8 cellular contexts compared by ENCODE assay signal in genomic region chr7:40604601-40605438, GRCh38.
DNase-seq lines count a peak whose midpoint lies in the region; ATAC-seq and TF ChIP-seq lines count a peak whose summit lies in the region.

No MANE protein-coding gene starts in this region.

- no peaks in the 10 kb centered on the region for H3K27me3 ChIP-seq in left lung

- peak; percentile 1 for DNase-seq in stimulated activated CD4-positive, alpha-beta T cell treated with anti-CD3 and anti-CD28 coated beads, Interleukin-12 subunit alpha, Interleukin-12 subunit beta, amount 100 ng/mL, for 4 hours
- no peak for DNase-seq in stimulated activated CD4-positive, alpha-beta T cell treated with anti-CD3 and anti-CD28 coated beads, Interleukin-4, amount 100 ng/mL, for 24 hours
- DNase-seq in HFF-Myc (ENCODE audit: extremely low read depth, low read depth) (no peak), NCI-H1092 treated with DMSO at 0.1 percent for 48 hours (lab: John Stamatoyannopoulos, UW) (peak; percentile 3), cardiac fibroblast (ENCODE audit: low read depth in 2 of 2) (peak; percentile 76 to 77), left lung (peak; percentile 59 to 89), NCI-H1694 (lab: John Stamatoyannopoulos, UW) (no peak)
- peak; percentile 31 for DNase-seq in stimulated activated naive CD8-positive, alpha-beta T cell treated with anti-CD3 and anti-CD28 coated beads, Interleukin-15, amount 100 ng/mL, for 72 hours

- TF ChIP-seq CTCF in HFF-Myc (IDR thresholded peaks at IDR 0.05; ENCODE audit: low read depth, low read length, missing control alignments), result peak; percentile 38
- TF ChIP-seq CTCF in cardiac fibroblast (IDR thresholded peaks at IDR 0.05; ENCODE audit: low read depth, low read length), result peak; percentile 86
- TF ChIP-seq CTCF in left lung (IDR thresholded peaks at IDR 0.05), result peak; percentile 55 to 72

- peaks cover 35% of the 10 kb centered on the region for H3K27me3 Mint-ChIP-seq in stimulated activated naive CD8-positive, alpha-beta T cell treated with anti-CD3 and anti-CD28 coated beads, Interleukin-15, amount 100 ng/mL, for 72 hours

- no peaks in the 10 kb centered on the region for H3K36me3 ChIP-seq in left lung

- peaks cover 12% of the 10 kb centered on the region for H3K4me1 Mint-ChIP-seq in stimulated activated naive CD8-positive, alpha-beta T cell treated with anti-CD3 and anti-CD28 coated beads, Interleukin-15, amount 100 ng/mL, for 72 hours

- H3K4me1 ChIP-seq in left lung, result peaks cover 0 to 7% of the 10 kb centered on the region in 2 donors

- no peak overlapping the region for H3K27ac Mint-ChIP-seq in stimulated activated naive CD8-positive, alpha-beta T cell treated with anti-CD3 and anti-CD28 coated beads, Interleukin-15, amount 100 ng/mL, for 72 hours

- no peak overlapping the region for H3K27ac ChIP-seq in left lung

- intact Hi-C loops in left lung (cut with DNase I), result no loop called here

- no peaks in the 10 kb centered on the region for H3K9me3 ChIP-seq in left lung

- peak; percentile 94 for ATAC-seq in left lung
- peak; percentile 87 for ATAC-seq in stimulated activated naive CD8-positive, alpha-beta T cell treated with anti-CD3 and anti-CD28 coated beads, Interleukin-15, amount 100 ng/mL, for 72 hours

- no peaks in the 10 kb centered on the region for H3K9me3 Mint-ChIP-seq in stimulated activated naive CD8-positive, alpha-beta T cell treated with anti-CD3 and anti-CD28 coated beads, Interleukin-15, amount 100 ng/mL, for 72 hours

- no peak overlapping the region for H3K4me3 ChIP-seq in HFF-Myc (replicated peaks; ENCODE audit: low read depth, low read length)
- H3K4me3 ChIP-seq in cardiac fibroblast (replicated peaks in 1 of 2; ENCODE audit: low read depth in 2 of 2, low read length in 2 of 2), result no peak overlapping the region
- H3K4me3 ChIP-seq in left lung, result no peak overlapping the region

- no peak overlapping the region for H3K4me3 Mint-ChIP-seq in stimulated activated naive CD8-positive, alpha-beta T cell treated with anti-CD3 and anti-CD28 coated beads, Interleukin-15, amount 100 ng/mL, for 72 hours

Comparison
In these comparisons a context has a peak if more than half of its experiments do, and no peak if none do; other contexts are left out.
1. DNase-seq: peak in stimulated activated CD4-positive, alpha-beta T cell treated with anti-CD3 and anti-CD28 coated beads, Interleukin-12 subunit alpha, Interleukin-12 subunit beta, amount 100 ng/mL, for 4 hours (single experiment), NCI-H1092 treated with DMSO at 0.1 percent for 48 hours (single experiment), cardiac fibroblast (2 of 2), left lung (2 of 2) and stimulated activated naive CD8-positive, alpha-beta T cell treated with anti-CD3 and anti-CD28 coated beads, Interleukin-15, amount 100 ng/mL, for 72 hours (2 of 2); none in stimulated activated CD4-positive, alpha-beta T cell treated with anti-CD3 and anti-CD28 coated beads, Interleukin-4, amount 100 ng/mL, for 24 hours (single experiment), HFF-Myc (single experiment) and NCI-H1694 (single experiment).
2. Peak in every context shown above with its lines, with median percentiles within 50 percentile points of each other: CTCF ChIP-seq.